8 cellular contexts compared by ENCODE assay signal in genomic region chr1:87151500-87152421, GRCh38.
DNase-seq lines count a peak whose midpoint lies in the region; ATAC-seq and TF ChIP-seq lines count a peak whose summit lies in the region.

No MANE protein-coding gene starts in this region.

- in situ Hi-C loops in brain microvascular endothelial cell (cut with HindIII; ENCODE audit: low pct_ligation_motif_present, low sequenced_read_pairs) = no loop called here

- peak; percentile 79 for ATAC-seq in HG03045 (IDR thresholded peaks at IDR 0.05; ENCODE audit: unreplicated experiment)

- peak; percentile 79 for TF ChIP-seq CTCF in brain microvascular endothelial cell (IDR thresholded peaks at IDR 0.05; ENCODE audit: low read depth, low read length, missing control alignments)

- no peaks in the 10 kb centered on the region for H3K27me3 ChIP-seq in brain microvascular endothelial cell (replicated peaks)

- peak; percentile 9 to 24 for DNase-seq in activated CD4-positive, alpha-beta T cell treated with anti-CD3 and anti-CD28 coated beads for 24 hours (ENCODE audit: low read depth in 2 of 2)
- DNase-seq in activated CD4-positive, alpha-beta T cell treated with anti-CD3 and anti-CD28 coated beads for 1 hour = no peak
- DNase-seq in OCI-M1 (lab: John Stamatoyannopoulos, UW) = peak; percentile 31
- DNase-seq in brain microvascular endothelial cell = peak; percentile 69
- peak; percentile 84 for DNase-seq in kidney tubule cell (ENCODE audit: low spot score)
- peak; percentile 30 to 60 for DNase-seq in stimulated activated CD4-positive, alpha-beta T cell treated with anti-CD3 and anti-CD28 coated beads, Interleukin-2, amount 100 ng/mL, for 24 hours
- DNase-seq in NCI-H128 (lab: John Stamatoyannopoulos, UW; ENCODE audit: unreplicated experiment) = no peak

- peak overlapping the region; percentile 47 for H3K4me3 ChIP-seq in brain microvascular endothelial cell (ENCODE audit: low read depth, low read length)

- no peaks in the 10 kb centered on the region for H3K36me3 ChIP-seq in brain microvascular endothelial cell (replicated peaks)

- H3K27ac ChIP-seq in brain microvascular endothelial cell = no peak overlapping the region

Comparison
In these comparisons a context has a peak if more than half of its experiments do, and no peak if none do; other contexts are left out.
1. DNase-seq: peak in activated CD4-positive, alpha-beta T cell treated with anti-CD3 and anti-CD28 coated beads for 24 hours (2 of 2), OCI-M1 (single experiment), brain microvascular endothelial cell (single experiment), kidney tubule cell (single experiment) and stimulated activated CD4-positive, alpha-beta T cell treated with anti-CD3 and anti-CD28 coated beads, Interleukin-2, amount 100 ng/mL, for 24 hours (2 of 2); none in activated CD4-positive, alpha-beta T cell treated with anti-CD3 and anti-CD28 coated beads for 1 hour (single experiment) and NCI-H128 (single experiment).